In the genomic region with DNA sequence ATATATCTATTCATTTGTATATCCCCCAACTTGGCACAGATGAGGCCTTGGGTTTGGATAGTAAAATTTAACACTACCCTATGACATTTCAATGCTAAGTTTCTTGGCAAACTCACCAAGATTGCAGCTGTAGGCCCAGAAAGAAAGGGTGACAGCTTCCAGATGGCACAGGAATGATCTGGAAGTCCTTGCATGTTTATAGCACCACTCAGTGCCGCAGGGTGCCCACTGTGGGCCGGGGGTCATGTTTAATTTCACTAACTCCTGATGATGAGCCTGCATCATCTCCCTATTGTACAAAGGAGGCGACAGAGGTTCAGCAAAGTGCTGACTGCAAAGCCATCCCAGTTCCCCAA, we compare ENCODE assay signal across 12 cellular contexts.
DNase-seq lines count a peak whose midpoint lies in the region; ATAC-seq and TF ChIP-seq lines count a peak whose summit lies in the region.
"Had no signal": no experiment of that assay in that cellular context is flagged by ENCODE, and none has a peak within 500 bp of the region (broad histone marks: within the 10 kb centered on the region; RNA-seq: fewer than 3 reads in every experiment).

No MANE protein-coding gene starts in this region.

- TF ChIP-seq RAD21 in SK-N-SH (IDR thresholded peaks at IDR 0.05; ENCODE audit: low read length) = peak; percentile 37

- 73% methylated on average over 2 of the region's 3 CpGs for WGBS in SK-N-SH (ENCODE audit: low lambda C conversion rate)

- TF ChIP-seq EP300 in SK-N-SH (IDR thresholded peaks at IDR 0.05; ENCODE audit: borderline replicate concordance in 1 of 2, low read depth in 1 of 2, low read length in 1 of 2) = no peak

- H3K27ac Mint-ChIP-seq in CD4-positive, CD25-positive, alpha-beta regulatory T cell = peak overlapping the region in 2 of 3 donors; percentile 85 to 86

- ATAC-seq in CD4-positive, CD25-positive, alpha-beta regulatory T cell (ENCODE audit: low read depth in 2 of 2) = no peak
- peak; percentile 10 for ATAC-seq in Right ventricle myocardium superior (ENCODE audit: poor library complexity)
- no peak for ATAC-seq in GM21360 (IDR thresholded peaks at IDR 0.05; ENCODE audit: unreplicated experiment)
- no peak for ATAC-seq in GM21737 (IDR thresholded peaks at IDR 0.05; ENCODE audit: unreplicated experiment)

- H3K9me3 Mint-ChIP-seq in CD4-positive, CD25-positive, alpha-beta regulatory T cell = no peaks in the 10 kb centered on the region
- H3K9me3 Mint-ChIP-seq: CD14-positive monocyte had no signal

- no peaks in the 10 kb centered on the region for H3K27me3 ChIP-seq in CD4-positive, CD25-positive, alpha-beta regulatory T cell (ENCODE audit: control insufficient read depth, insufficient read depth, low read length)
- H3K27me3 ChIP-seq in SK-N-SH (ENCODE audit: insufficient read depth) = no peaks in the 10 kb centered on the region
- no peaks in the 10 kb centered on the region for H3K27me3 ChIP-seq in rectal smooth muscle tissue (ENCODE audit: control insufficient read depth, insufficient read depth, low read length)

- peaks cover 19% of the 10 kb centered on the region for H3K4me1 ChIP-seq in CD4-positive, CD25-positive, alpha-beta regulatory T cell (ENCODE audit: control insufficient read depth, insufficient read depth, low read length, poor library complexity, severe bottlenecking)
- H3K4me1 ChIP-seq in SK-N-SH (ENCODE audit: control insufficient read depth in 1 of 2, insufficient read depth in 2 of 2, low read depth in 1 of 2, low read length in 1 of 2) = peaks cover 0 to 18% of the 10 kb centered on the region in 2 experiments; a peak in 1 of 4 replicates
- peaks cover 28% of the 10 kb centered on the region for H3K4me1 ChIP-seq in rectal smooth muscle tissue (ENCODE audit: control insufficient read depth, insufficient read depth, low read length)

- H4K20me1 ChIP-seq in SK-N-SH (ENCODE audit: insufficient read depth) = peaks cover 99% of the 10 kb centered on the region

- peaks cover 3% of the 10 kb centered on the region for H3K36me3 Mint-ChIP-seq in CD4-positive, CD25-positive, alpha-beta regulatory T cell

- no peaks in the 10 kb centered on the region for H3K36me3 ChIP-seq in CD4-positive, CD25-positive, alpha-beta regulatory T cell (ENCODE audit: control insufficient read depth, insufficient read depth, low read length)
- H3K36me3 ChIP-seq in SK-N-SH (replicated peaks in 1 of 2; ENCODE audit: control insufficient read depth in 1 of 2, insufficient read depth in 2 of 2, low read length in 1 of 2) = peaks cover 0 to 6% of the 10 kb centered on the region in 2 experiments
- no peaks in the 10 kb centered on the region for H3K36me3 ChIP-seq in rectal smooth muscle tissue (ENCODE audit: control insufficient read depth, insufficient read depth, low read length)

- no peaks in the 10 kb centered on the region for H3K27me3 Mint-ChIP-seq in CD4-positive, CD25-positive, alpha-beta regulatory T cell

- H3K9me3 ChIP-seq in CD4-positive, CD25-positive, alpha-beta regulatory T cell (ENCODE audit: control insufficient read depth in 2 of 2, low read length in 2 of 2) = no peaks in the 10 kb centered on the region
- no peaks in the 10 kb centered on the region for H3K9me3 ChIP-seq in SK-N-SH

- peaks cover 26% of the 10 kb centered on the region for H3F3A ChIP-seq in SK-N-SH (replicated peaks; ENCODE audit: insufficient read depth)

- no peaks in the 10 kb centered on the region for H3K9me2 ChIP-seq in SK-N-SH

- H3K4me3 Mint-ChIP-seq in CD4-positive, CD25-positive, alpha-beta regulatory T cell = peak overlapping the region in 2 of 4 donors; percentile 13 to 44
- H3K4me3 Mint-ChIP-seq: CD14-positive monocyte had no signal

- intact Hi-C loops in Right ventricle myocardium superior (cut with DNase I) = no loop called here

- CTCF ChIA-PET in SK-N-SH (lab: Yijun Ruan, JAX) = interaction anchor here (0.6 kb wide), 1 partner anchor 22 kb away, joined by 3 read pairs; no protein-coding TSS in a partner anchor

- no peak for DNase-seq in CD4-positive, CD25-positive, alpha-beta regulatory T cell
- DNase-seq in SK-N-SH (no peak), Right ventricle myocardium superior (no peak), GDM1 (lab: John Stamatoyannopoulos, UW) (no peak), NCI-H345 (lab: John Stamatoyannopoulos, UW) (no peak)
- DNase-seq: erythroblast; NCI-H2171; stimulated activated CD4-positive, alpha-beta T cell treated with anti-CD3 and anti-CD28 coated beads, Interleukin-4, amount 100 ng/mL, for 24 hours had no signal

- TF ChIP-seq CTCF in SK-N-SH (IDR thresholded peaks at IDR 0.05) = no peak; the same call in 1 of the 2 replicates

- no peak overlapping the region for H3K4me2 ChIP-seq in SK-N-SH

- POLR2A ChIA-PET in SK-N-SH (lab: Yijun Ruan, JAX) = no interaction called here

- H3K9ac ChIP-seq in SK-N-SH (no peak overlapping the region), rectal smooth muscle tissue (ENCODE audit: low read length) (no peak overlapping the region)

- H3K4me1 Mint-ChIP-seq in CD4-positive, CD25-positive, alpha-beta regulatory T cell = peaks cover 20 to 63% (median 45%) of the 10 kb centered on the region in 4 donors

- peaks cover 100% of the 10 kb centered on the region for H3K79me2 ChIP-seq in SK-N-SH (ENCODE audit: insufficient read depth)

- no peak overlapping the region for H2AFZ ChIP-seq in SK-N-SH (ENCODE audit: low read depth)

- no peak overlapping the region for H3K27ac ChIP-seq in CD4-positive, CD25-positive, alpha-beta regulatory T cell (ENCODE audit: insufficient read depth, low read length, poor library complexity, severe bottlenecking)
- H3K27ac ChIP-seq in SK-N-SH (ENCODE audit: low read depth in 2 of 2, low read length in 1 of 2) (no peak overlapping the region), rectal smooth muscle tissue (ENCODE audit: low read depth, low read length) (peak overlapping the region; percentile 81)

- no peak overlapping the region for H3K4me3 ChIP-seq in CD4-positive, CD25-positive, alpha-beta regulatory T cell (ENCODE audit: low read depth, low read length)
- H3K4me3 ChIP-seq in SK-N-SH (ENCODE audit: low read depth in 2 of 2, low read length in 1 of 2) = no peak overlapping the region
- H3K4me3 ChIP-seq in rectal smooth muscle tissue (ENCODE audit: low read length) = no peak overlapping the region

TF ChIP-seq in SK-N-SH, 30 proteins besides CTCF, POLR2A, EP300 and RAD21:
- TF ChIP-seq SMC3 (IDR thresholded peaks at IDR 0.05; ENCODE audit: low read depth, low read length) (0 out of 2 replicates have a peak, but pooled peaks have one; percentile 2), TCF12 (IDR thresholded peaks at IDR 0.05) (peak; percentile 22; the same call in 1 of the 2 replicates), FOXJ3 (CRISPR knock-in tag; IDR thresholded peaks at IDR 0.05) (no peak)
